In genomic region chr7:131501422-131501821, GRCh38 we compare ENCODE assay signal across 9 cellular contexts. TPM values are rescaled to one million over a fixed set of nuclear protein-coding genes. Genes with fewer than 3 reads are reported as not detected.
DNase-seq lines count a peak whose midpoint lies in the region; ATAC-seq and TF ChIP-seq lines count a peak whose summit lies in the region.
"Had no signal": no experiment of that assay in that cellular context is flagged by ENCODE, and none has a peak within 500 bp of the region (broad histone marks: within the 10 kb centered on the region; RNA-seq: fewer than 3 reads in every experiment).

No MANE protein-coding gene starts in this region.

- peak overlapping the region; percentile 12 to 62 (median 40) for H3K27ac Mint-ChIP-seq in immature natural killer cell

- no peak for TF ChIP-seq CTCF in uterus (IDR thresholded peaks at IDR 0.05)

- H3K27me3 Mint-ChIP-seq in immature natural killer cell (ENCODE audit: low read depth in 3 of 3): peaks cover 0 to 2% (median 2%) of the 10 kb centered on the region in 3 donors

- no peaks in the 10 kb centered on the region for H3K9me3 ChIP-seq in uterus
- H3K9me3 ChIP-seq: pancreas had no signal

- no peak overlapping the region for H3K4me3 ChIP-seq in uterus
- H3K4me3 ChIP-seq: pancreas had no signal

- H3K27me3 ChIP-seq in uterus: no peaks in the 10 kb centered on the region
- H3K27me3 ChIP-seq: pancreas had no signal

- H3K4me1 ChIP-seq in uterus: peaks cover 0 to 8% of the 10 kb centered on the region in 2 donors

- no peaks in the 10 kb centered on the region for H3K36me3 ChIP-seq in uterus

- no peak overlapping the region for H3K27ac ChIP-seq in uterus
- H3K27ac ChIP-seq: pancreas had no signal

- TF ChIP-seq POLR2A in uterus (IDR thresholded peaks at IDR 0.05): no peak

- peaks cover 0 to 5% (median 0%) of the 10 kb centered on the region in 3 donors for H3K36me3 Mint-ChIP-seq in immature natural killer cell

- intact Hi-C loops in uterus (cut with DNase I; ENCODE audit: low total_unique reads): no loop called here

- peak overlapping the region in 1 of 5 donors; percentile 27 for H3K4me3 Mint-ChIP-seq in immature natural killer cell

- peak; percentile 87 for ATAC-seq in GM18909 (IDR thresholded peaks at IDR 0.05; ENCODE audit: poor library complexity, unreplicated experiment)
- ATAC-seq in HG02943 (IDR thresholded peaks at IDR 0.05; ENCODE audit: low read depth, unreplicated experiment): peak; percentile 84

- peak; percentile 60 for DNase-seq in activated CD4-positive, alpha-beta T cell treated with anti-CD3 and anti-CD28 coated beads for 48 hours
- DNase-seq in immature natural killer cell (peak; percentile 18 to 38 (median 27)), NCI-H82 treated with DMSO at 0.1 percent for 48 hours (lab: John Stamatoyannopoulos, UW; ENCODE audit: unreplicated experiment) (no peak), uterus (no peak), DMS114 treated with DMSO at 0.1 percent for 48 hours (lab: John Stamatoyannopoulos, UW; ENCODE audit: unreplicated experiment) (no peak), putamen (ENCODE audit: low spot score) (no peak)
- DNase-seq: pancreas had no signal

- no peaks in the 10 kb centered on the region for H3K9me3 Mint-ChIP-seq in immature natural killer cell

- H3K4me1 Mint-ChIP-seq in immature natural killer cell: peaks cover 22 to 24% of the 10 kb centered on the region in 2 donors

RNA-seq across cellular contexts. Expression of gene PODXL, which starts 55.0 kb away (rescaled TPM):
- polyA plus RNA-seq in immature natural killer cell: under 1 TPM in 2 of 3 donors, not detected in 1; 0.10 to 0.56 TPM
- total RNA-seq in uterus: 100 to 1,000 TPM in 1 of 4 donors, 10 to 100 TPM in 3; 33.6 to 135 (median 36.1) TPM

Comparison
In these comparisons a context has a peak if more than half of its experiments do, and no peak if none do; other contexts are left out.
1. DNase-seq: peak in activated CD4-positive, alpha-beta T cell treated with anti-CD3 and anti-CD28 coated beads for 48 hours (single experiment) and immature natural killer cell (3 of 3); none in NCI-H82 treated with DMSO at 0.1 percent for 48 hours (single experiment), uterus (0 of 2), DMS114 treated with DMSO at 0.1 percent for 48 hours (single experiment) and putamen (single experiment).